16 cellular contexts compared by ENCODE assay signal in genomic region chr7:123839106-123839505, GRCh38. TPM values are rescaled to one million over a fixed set of nuclear protein-coding genes. Genes with fewer than 3 reads are reported as not detected.
"Had no signal": no experiment of that assay in that cellular context is flagged by ENCODE, and none has a peak within 500 bp of the region (broad histone marks: within the 10 kb centered on the region; RNA-seq: fewer than 3 reads in every experiment).

No MANE protein-coding gene starts in this region.

RNA-seq across cellular contexts. Expression of gene HYAL4, which starts 5.9 kb away (rescaled TPM):
- total RNA-seq: activated naive CD4-positive, alpha-beta T cell treated with anti-CD3 and anti-CD28 coated beads for 36 hours; activated naive CD8-positive, alpha-beta T cell treated with anti-CD3 and anti-CD28 coated beads for 36 hours; activated naive CD8-positive, alpha-beta T cell treated with anti-CD3 and anti-CD28 coated beads, Interleukin-2, amount 10 ng/mL, durations not matched to agents 7 days and 5 days; activated T-cell treated with anti-CD3 and anti-CD28 coated beads, Interleukin-2, amount 50 U/mL, for 4 hours; activated T-helper 1 cell treated with anti-CD3 and anti-CD28 coated beads, Interleukin-12 subunit alpha, Interleukin-12 subunit beta, Interleukin-2, Interleukin-4 antibody, amounts not matched to agents 30 ng/mL and 10 ng/mL and 1 ng/mL, durations not matched to agents 14 hours and 24 hours and 36 hours; activated T-helper 17 cell treated with anti-CD3 and anti-CD28 coated beads, Interleukin-2, amount 50 U/mL, for 72 hours; activated T-helper 2 cell treated with anti-CD3 and anti-CD28 coated beads, Interferon-gamma antibody, Interleukin-2, Interleukin-4, amounts not matched to agents 10 μg/mL and 5 μg/mL and 100 μg/mL, durations not matched to agents 14 hours and 24 hours and 36 hours; adrenal gland; aorta; ascending aorta; astrocyte; body of pancreas; cardiac muscle cell; cerebellum; chondrocyte had no signal
- polyA plus RNA-seq: adipose tissue, adrenal gland, aorta, cardiac muscle cell had no signal
